Comparison of ENCODE assay signal across 8 cellular contexts in genomic region chr3:119294402-119294888, GRCh38. TPM values are rescaled to one million over a fixed set of nuclear protein-coding genes. Genes with fewer than 3 reads are reported as not detected.
A peak's percentile ranks its signal among the peaks of the same experiment; 100 is the strongest.
DNase-seq lines count a peak whose midpoint lies in the region; ATAC-seq and TF ChIP-seq lines count a peak whose summit lies in the region.

No MANE protein-coding gene starts in this region.

- no peaks in the 10 kb centered on the region for H3K9me3 Mint-ChIP-seq in activated naive CD8-positive, alpha-beta T cell treated with anti-CD3 and anti-CD28 coated beads for 36 hours

- H3K9me3 ChIP-seq in spleen: no peaks in the 10 kb centered on the region

- 0 to 1% (median 0%) methylated on average over 21 to 43 of the region's 43 CpGs for WGBS in spleen, 5 donors

- no peaks in the 10 kb centered on the region for H3K27me3 Mint-ChIP-seq in activated naive CD8-positive, alpha-beta T cell treated with anti-CD3 and anti-CD28 coated beads for 36 hours

- H3K4me3 ChIP-seq in AG09309 (ENCODE audit: control insufficient read depth, low read depth, low read length) (peak overlapping the region; percentile 73), spleen (peak overlapping the region; percentile 64 to 80 (median 76))

- peak; percentile 65 for TF ChIP-seq POLR2A in GM18951 (IDR thresholded peaks at IDR 0.05; ENCODE audit: extremely low read depth, insufficient read depth, insufficient read length)
- peak in 1 of 3 donors; percentile 32 for TF ChIP-seq POLR2A in spleen (IDR thresholded peaks at IDR 0.05)

- H3K4me3 Mint-ChIP-seq in activated naive CD8-positive, alpha-beta T cell treated with anti-CD3 and anti-CD28 coated beads for 36 hours: peak overlapping the region; percentile 87

- in situ Hi-C loops in GM18951 (cut with MboI; ENCODE audit: low sequenced_read_pairs, unreplicated experiment): loop anchor here (25.0 kb wide), 1 partner anchor 393 kb away; the partner anchor contains the start of gene COX17
- in situ Hi-C loops in SK-MEL-5 (cut with HindIII; ENCODE audit: low pct_unique_long_range_greater_than_20kb, low sequenced_read_pairs): no loop called here

- peak overlapping the region; percentile 94 for H3K27ac Mint-ChIP-seq in activated naive CD8-positive, alpha-beta T cell treated with anti-CD3 and anti-CD28 coated beads for 36 hours

- no peaks in the 10 kb centered on the region for H3K27me3 ChIP-seq in spleen (replicated peaks in 1 of 7)

- peaks cover 0 to 9% (median 0%) of the 10 kb centered on the region in 6 donors for H3K36me3 ChIP-seq in spleen

- DNase-seq in AG09309 (ENCODE audit: low read depth): no peak
- peak; percentile 25 for DNase-seq in SK-MEL-5 (ENCODE audit: low read depth, low spot score)
- peak; percentile 71 for DNase-seq in activated naive CD8-positive, alpha-beta T cell treated with anti-CD3 and anti-CD28 coated beads for 36 hours
- peak; percentile 30 to 42 for DNase-seq in hippocampal formation (lab: John Stamatoyannopoulos, UW)
- DNase-seq in spleen: peak; percentile 94
- no peak for DNase-seq in DMS114 treated with DMSO at 0.1 percent for 48 hours (lab: John Stamatoyannopoulos, UW; ENCODE audit: unreplicated experiment)

- peaks cover 49% of the 10 kb centered on the region for H3K4me1 Mint-ChIP-seq in activated naive CD8-positive, alpha-beta T cell treated with anti-CD3 and anti-CD28 coated beads for 36 hours

- H3K4me1 ChIP-seq in spleen: peaks cover 21 to 71% (median 51%) of the 10 kb centered on the region in 6 donors

- intact Hi-C loops in spleen (cut with DNase I; ENCODE audit: low total_unique reads): no loop called here

- peak; percentile 61 for ATAC-seq in HG03108 (IDR thresholded peaks at IDR 0.05; ENCODE audit: unreplicated experiment)

- TF ChIP-seq CTCF in AG09309 (IDR thresholded peaks at IDR 0.05; ENCODE audit: control insufficient read depth, insufficient read depth, low read depth, low read length, missing control alignments) (no peak), spleen (IDR thresholded peaks at IDR 0.05 in 8 of 11, conservative IDR thresholded peaks at IDR 0.05 in 3 of 11) (no peak)

- peak overlapping the region; percentile 73 to 97 (median 93) for H3K27ac ChIP-seq in spleen

- H3K36me3 Mint-ChIP-seq in activated naive CD8-positive, alpha-beta T cell treated with anti-CD3 and anti-CD28 coated beads for 36 hours: peaks cover 11% of the 10 kb centered on the region

RNA-seq across cellular contexts. Expression of gene ARHGAP31, which starts 0.3 kb away (rescaled TPM):
- 11.4 and 13.9 TPM in 2 replicates for total RNA-seq in SK-MEL-5 (2014; rRNA removed; shearing (Covaris generic))
- polyA plus RNA-seq in SK-MEL-5 (2015; cell fraction: cytosol; rRNA removed): 10.9 and 17.9 TPM in 2 replicates
- polyA plus RNA-seq in SK-MEL-5 (2015; cell fraction: nucleus; rRNA removed): 2.4 and 3.4 TPM in 2 replicates
- 1 to 10 TPM; 8.9 to 9.7 TPM for total RNA-seq in activated naive CD8-positive, alpha-beta T cell treated with anti-CD3 and anti-CD28 coated beads for 36 hours
- total RNA-seq in spleen: 10 to 100 TPM; 23.6 to 38.0 (median 29.1) TPM
- polyA plus RNA-seq in spleen: 1 to 10 TPM; 2.0 to 5.2 (median 2.3) TPM

RNA-seq across cellular contexts. Expression of gene B4GALT4, which starts 53.8 kb away (rescaled TPM):
- 21.0 and 24.7 TPM in 2 replicates for total RNA-seq in SK-MEL-5 (2014; rRNA removed; shearing (Covaris generic))
- 24.0 and 25.8 TPM in 2 replicates for polyA plus RNA-seq in SK-MEL-5 (2015; cell fraction: cytosol; rRNA removed)
- polyA plus RNA-seq in SK-MEL-5 (2015; cell fraction: nucleus; rRNA removed): 21.4 and 25.6 TPM in 2 replicates
- total RNA-seq in activated naive CD8-positive, alpha-beta T cell treated with anti-CD3 and anti-CD28 coated beads for 36 hours: 10 to 100 TPM; 14.2 to 14.4 TPM
- total RNA-seq in spleen: 10 to 100 TPM; 13.6 to 26.2 (median 15.4) TPM
- polyA plus RNA-seq in spleen: 1 to 10 TPM; 7.6 to 8.2 (median 7.7) TPM

Comparison
In these comparisons a context has a peak if more than half of its experiments do, and no peak if none do; other contexts are left out.
1. DNase-seq: peak in SK-MEL-5 (single experiment), activated naive CD8-positive, alpha-beta T cell treated with anti-CD3 and anti-CD28 coated beads for 36 hours (single experiment), hippocampal formation (2 of 2) and spleen (single experiment); none in AG09309 (single experiment) and DMS114 treated with DMSO at 0.1 percent for 48 hours (single experiment).